Comparison of ENCODE assay signal across 11 cellular contexts in the genomic region with DNA sequence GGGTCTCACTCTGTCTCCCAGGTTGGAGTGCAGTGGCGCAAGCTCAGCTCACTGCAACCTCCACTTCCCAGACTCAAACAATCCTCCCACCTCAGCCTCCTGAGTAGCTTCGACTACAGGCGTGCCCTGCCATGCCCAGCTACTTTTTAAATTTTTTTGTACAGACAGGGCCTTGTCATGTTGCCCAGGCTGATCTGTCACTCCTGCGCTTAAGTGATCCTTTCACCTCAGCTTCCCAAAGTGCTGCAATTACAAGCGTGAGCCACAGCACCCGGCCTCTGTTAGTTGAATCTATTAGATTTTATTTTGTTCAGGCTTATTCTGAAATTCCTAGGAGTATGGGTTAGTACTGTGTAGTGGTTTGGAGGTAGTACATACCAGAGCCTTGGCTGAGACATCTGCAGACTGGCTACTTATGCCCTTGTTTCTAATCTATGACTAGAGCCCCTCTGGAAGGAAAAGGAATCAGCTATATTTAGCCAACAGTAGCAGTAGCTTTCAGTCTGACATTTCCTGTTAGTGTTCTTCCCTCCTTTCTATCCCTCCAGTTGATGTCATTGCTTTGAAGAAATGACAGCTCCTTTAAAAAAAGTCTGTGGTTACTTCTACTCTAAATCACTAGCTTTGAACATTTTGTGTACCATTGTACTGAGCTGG.
DNase-seq lines count a peak whose midpoint lies in the region; ATAC-seq and TF ChIP-seq lines count a peak whose summit lies in the region.
"Had no signal": no experiment of that assay in that cellular context is flagged by ENCODE, and none has a peak within 500 bp of the region (broad histone marks: within the 10 kb centered on the region; RNA-seq: fewer than 3 reads in every experiment).

No MANE protein-coding gene starts in this region.

- H3K4me3 Mint-ChIP-seq in activated CD4-positive, alpha-beta T cell treated with anti-CD3 and anti-CD28 coated beads for 36 hours = no peak overlapping the region
- no peak overlapping the region for H3K4me3 Mint-ChIP-seq in activated CD4-positive, alpha-beta T cell treated with anti-CD3 and anti-CD28 coated beads, Interleukin-2, amount 10 ng/mL, durations not matched to agents 24 days and 14 days
- H3K4me3 Mint-ChIP-seq in activated CD8-positive, alpha-beta T cell treated with anti-CD3 and anti-CD28 coated beads, Interleukin-2, amount 10 ng/mL, durations not matched to agents 7 days and 5 days = no peak overlapping the region
- H3K4me3 Mint-ChIP-seq: neural crest cell had no signal

- no peaks in the 10 kb centered on the region for H3K9me3 ChIP-seq in psoas muscle

- H3K4me3 ChIP-seq in psoas muscle = no peak overlapping the region

- TF ChIP-seq CTCF in psoas muscle (IDR thresholded peaks at IDR 0.05) = no peak

- H3K36me3 Mint-ChIP-seq in activated CD4-positive, alpha-beta T cell treated with anti-CD3 and anti-CD28 coated beads for 36 hours (ENCODE audit: low read depth) = peaks cover 25% of the 10 kb centered on the region
- H3K36me3 Mint-ChIP-seq in activated CD4-positive, alpha-beta T cell treated with anti-CD3 and anti-CD28 coated beads, Interleukin-2, amount 10 ng/mL, durations not matched to agents 24 days and 14 days (ENCODE audit: low read depth) = peaks cover 30% of the 10 kb centered on the region
- H3K36me3 Mint-ChIP-seq in activated CD8-positive, alpha-beta T cell treated with anti-CD3 and anti-CD28 coated beads, Interleukin-2, amount 10 ng/mL, durations not matched to agents 7 days and 5 days (ENCODE audit: low read depth) = peaks cover 27% of the 10 kb centered on the region

- POLR2A ChIA-PET in activated CD4-positive, alpha-beta T cell treated with anti-CD3 and anti-CD28 coated beads for 36 hours (lab: Charles Lee) = interaction anchor here (0.7 to 0.9 kb wide), 2 partner anchors 35 to 75 kb away, joined by 3 to 6 read pairs; no protein-coding TSS in a partner anchor
- POLR2A ChIA-PET in activated CD8-positive, alpha-beta T cell treated with anti-CD3 and anti-CD28 coated beads, Interleukin-2, amount 10 ng/mL, durations not matched to agents 7 days and 5 days (lab: Charles Lee) = interaction anchor here (0.7 kb wide), 1 partner anchor 74 kb away, joined by 3 read pairs; a partner anchor contains a TSS

- no peak for ATAC-seq in activated CD4-positive, alpha-beta T cell treated with anti-CD3 and anti-CD28 coated beads for 36 hours
- no peak for ATAC-seq in activated CD8-positive, alpha-beta T cell treated with anti-CD3 and anti-CD28 coated beads, Interleukin-2, amount 10 ng/mL, durations not matched to agents 7 days and 5 days
- peak; percentile 80 for ATAC-seq in Right ventricle myocardium superior (ENCODE audit: poor library complexity)
- peak in 3 of 4 donors; percentile 24 to 40 (median 33) for ATAC-seq in psoas muscle
- no peak for ATAC-seq in GM18502 (IDR thresholded peaks at IDR 0.05; ENCODE audit: poor library complexity, unreplicated experiment)

- no peaks in the 10 kb centered on the region for H3K27me3 Mint-ChIP-seq in activated CD4-positive, alpha-beta T cell treated with anti-CD3 and anti-CD28 coated beads for 36 hours
- no peaks in the 10 kb centered on the region for H3K27me3 Mint-ChIP-seq in activated CD4-positive, alpha-beta T cell treated with anti-CD3 and anti-CD28 coated beads, Interleukin-2, amount 10 ng/mL, durations not matched to agents 24 days and 14 days
- H3K27me3 Mint-ChIP-seq in activated CD8-positive, alpha-beta T cell treated with anti-CD3 and anti-CD28 coated beads, Interleukin-2, amount 10 ng/mL, durations not matched to agents 7 days and 5 days (ENCODE audit: low read depth) = no peaks in the 10 kb centered on the region

- no peaks in the 10 kb centered on the region for H3K27me3 ChIP-seq in psoas muscle (ENCODE audit: insufficient read depth in 3 of 3, low read length in 2 of 3)

- H3K4me1 Mint-ChIP-seq in activated CD4-positive, alpha-beta T cell treated with anti-CD3 and anti-CD28 coated beads for 36 hours = peaks cover 10% of the 10 kb centered on the region
- H3K4me1 Mint-ChIP-seq in activated CD4-positive, alpha-beta T cell treated with anti-CD3 and anti-CD28 coated beads, Interleukin-2, amount 10 ng/mL, durations not matched to agents 24 days and 14 days = peaks cover 15% of the 10 kb centered on the region
- peaks cover 19% of the 10 kb centered on the region for H3K4me1 Mint-ChIP-seq in activated CD8-positive, alpha-beta T cell treated with anti-CD3 and anti-CD28 coated beads, Interleukin-2, amount 10 ng/mL, durations not matched to agents 7 days and 5 days (ENCODE audit: low read depth)

- CTCF ChIA-PET in activated CD4-positive, alpha-beta T cell treated with anti-CD3 and anti-CD28 coated beads for 36 hours (lab: Charles Lee) = interaction anchor here (1.0 to 3.9 kb wide), 5 partner anchors 9 to 125 kb away, joined by 3 to 19 read pairs (median 4); no protein-coding TSS in a partner anchor
- CTCF ChIA-PET in activated CD8-positive, alpha-beta T cell treated with anti-CD3 and anti-CD28 coated beads, Interleukin-2, amount 10 ng/mL, durations not matched to agents 7 days and 5 days (lab: Charles Lee) = interaction anchor here (0.6 to 6.9 kb wide), 6 partner anchors 15 to 271 kb away, joined by 3 to 51 read pairs (median 3); a partner anchor contains a TSS

- peaks cover 6 to 58% of the 10 kb centered on the region in 2 donors for H3K36me3 ChIP-seq in psoas muscle (ENCODE audit: insufficient read depth in 1 of 2, low read depth in 1 of 2)

- no peaks in the 10 kb centered on the region for H3K4me1 ChIP-seq in psoas muscle

- no peaks in the 10 kb centered on the region for H3K9me3 Mint-ChIP-seq in activated CD4-positive, alpha-beta T cell treated with anti-CD3 and anti-CD28 coated beads for 36 hours (ENCODE audit: low read depth)
- no peaks in the 10 kb centered on the region for H3K9me3 Mint-ChIP-seq in activated CD4-positive, alpha-beta T cell treated with anti-CD3 and anti-CD28 coated beads, Interleukin-2, amount 10 ng/mL, durations not matched to agents 24 days and 14 days
- no peaks in the 10 kb centered on the region for H3K9me3 Mint-ChIP-seq in activated CD8-positive, alpha-beta T cell treated with anti-CD3 and anti-CD28 coated beads, Interleukin-2, amount 10 ng/mL, durations not matched to agents 7 days and 5 days (ENCODE audit: insufficient read depth)
- H3K9me3 Mint-ChIP-seq: neural crest cell had no signal

- peak overlapping the region; percentile 47 for H3K27ac Mint-ChIP-seq in activated CD4-positive, alpha-beta T cell treated with anti-CD3 and anti-CD28 coated beads for 36 hours
- H3K27ac Mint-ChIP-seq in activated CD4-positive, alpha-beta T cell treated with anti-CD3 and anti-CD28 coated beads, Interleukin-2, amount 10 ng/mL, durations not matched to agents 24 days and 14 days = no peak overlapping the region
- H3K27ac Mint-ChIP-seq in activated CD8-positive, alpha-beta T cell treated with anti-CD3 and anti-CD28 coated beads, Interleukin-2, amount 10 ng/mL, durations not matched to agents 7 days and 5 days = peak overlapping the region; percentile 54

- H3K27ac ChIP-seq in psoas muscle = no peak overlapping the region

- intact Hi-C loops in activated CD4-positive, alpha-beta T cell treated with anti-CD3 and anti-CD28 coated beads for 36 hours (cut with DNase I, micrococcal nuclease) = no loop called here
- intact Hi-C loops in activated CD4-positive, alpha-beta T cell treated with anti-CD3 and anti-CD28 coated beads, Interleukin-2, amount 10 ng/mL, durations not matched to agents 24 days and 14 days (cut with micrococcal nuclease) = no loop called here
- intact Hi-C loops in Right ventricle myocardium superior (cut with DNase I) (no loop called here), psoas muscle (cut with DNase I) (loop anchor here in 1 of 2 donors (10.0 kb wide), 1 partner anchor 67 kb away; no protein-coding TSS in a partner anchor)

- 73 to 87% (median 79%) methylated on average over 6 of the region's 6 CpGs for WGBS in psoas muscle, 3 donors

- DNase-seq in activated CD4-positive, alpha-beta T cell treated with anti-CD3 and anti-CD28 coated beads for 36 hours = no peak
- DNase-seq in activated CD4-positive, alpha-beta T cell treated with anti-CD3 and anti-CD28 coated beads, Interleukin-2, amount 10 ng/mL, durations not matched to agents 24 days and 14 days = no peak
- DNase-seq in activated CD8-positive, alpha-beta T cell treated with anti-CD3 and anti-CD28 coated beads, Interleukin-2, amount 10 ng/mL, durations not matched to agents 7 days and 5 days = no peak
- DNase-seq in Right ventricle myocardium superior = no peak
- no peak for DNase-seq in psoas muscle
- DNase-seq in KG1 (lab: John Stamatoyannopoulos, UW) = no peak
- DNase-seq in NCI-H82 treated with DMSO at 0.1 percent for 48 hours (lab: John Stamatoyannopoulos, UW; ENCODE audit: unreplicated experiment) = no peak
- DNase-seq: NCI-H510A treated with DMSO at 0.1 percent for 48 hours, SW 1271 had no signal

Comparison
In these comparisons a context has a peak if more than half of its experiments do, and no peak if none do; other contexts are left out.
1. ATAC-seq: peak in Right ventricle myocardium superior (single experiment) and psoas muscle (3 of 4); none in activated CD4-positive, alpha-beta T cell treated with anti-CD3 and anti-CD28 coated beads for 36 hours (single experiment), activated CD8-positive, alpha-beta T cell treated with anti-CD3 and anti-CD28 coated beads, Interleukin-2, amount 10 ng/mL, durations not matched to agents 7 days and 5 days (single experiment) and GM18502 (single experiment).